23 cellular contexts compared by ENCODE assay signal in the genomic region with DNA sequence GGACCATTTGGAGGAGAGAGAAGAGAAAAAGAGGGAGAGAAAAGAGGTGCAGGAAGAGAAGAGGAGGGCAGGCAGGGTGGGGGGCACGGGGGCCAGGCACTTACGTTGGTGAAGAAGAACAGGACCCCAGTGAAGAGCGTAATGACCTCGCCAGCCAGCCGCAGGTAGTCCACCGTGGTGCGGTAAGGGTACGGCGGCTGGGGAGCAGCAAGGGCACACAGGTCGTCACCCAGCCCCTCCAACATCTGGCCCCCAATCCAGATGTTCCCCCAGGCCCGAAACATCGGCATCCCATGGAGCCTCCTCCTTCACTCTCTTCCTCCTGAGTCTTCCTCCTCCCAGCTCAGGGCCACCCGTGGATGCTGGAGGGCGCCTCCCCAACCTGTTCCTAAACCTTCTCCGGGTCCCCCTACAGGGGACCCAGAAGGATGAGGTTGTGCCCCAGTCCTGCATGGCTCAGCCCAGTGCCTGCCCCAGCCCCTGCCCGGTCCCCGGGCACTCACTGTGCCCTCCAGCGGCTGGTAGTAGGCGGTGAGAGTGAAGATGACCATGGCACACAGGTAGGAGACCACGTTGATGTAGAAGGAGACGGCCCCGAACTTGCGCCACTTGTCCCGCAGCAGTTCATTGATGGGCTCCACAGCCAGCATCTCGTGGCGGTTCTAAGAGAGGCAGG. TPM values are rescaled to one million over a fixed set of nuclear protein-coding genes. Genes with fewer than 3 reads are reported as not detected.
"Had no signal": no experiment of that assay in that cellular context is flagged by ENCODE, and none has a peak within 500 bp of the region (broad histone marks: within the 10 kb centered on the region; RNA-seq: fewer than 3 reads in every experiment).

No MANE protein-coding gene starts in this region.

- H3K9ac ChIP-seq: parathyroid adenoma had no signal

- H3K4me1 ChIP-seq: gastrocnemius medialis, lower lobe of right lung, parathyroid adenoma, right lobe of liver, stomach, testis, tibial artery had no signal

- DNase-seq: cerebellar nuclear complex; cortex of kidney; erythroblast; foreskin fibroblast; gastrocnemius medialis; head of caudate nucleus; left ventricle myocardium superior; natural killer cell; right lobe of liver; small intestine; stimulated activated CD4-positive, alpha-beta T cell treated with anti-CD3 and anti-CD28 coated beads, Interleukin-15, amount 100 ng/mL, for 24 hours; stimulated activated CD4-positive, alpha-beta T cell treated with anti-CD3 and anti-CD28 coated beads, Interleukin-2, amount 100 ng/mL, for 48 hours; stimulated activated naive CD4-positive, alpha-beta T cell treated with Interleukin-2 at 50 U/mL for 16 hours; stomach; testis; tibial artery had no signal

- H3K4me3 Mint-ChIP-seq: memory B cell, natural killer cell, type B pancreatic cell had no signal

- H2AFZ ChIP-seq: parathyroid adenoma had no signal

- H3K27ac ChIP-seq: gastrocnemius medialis, lower lobe of right lung, parathyroid adenoma, right lobe of liver, stomach, testis, tibial artery had no signal

- H3K9me3 ChIP-seq: gastrocnemius medialis, lower lobe of right lung, right lobe of liver, stomach, testis, tibial artery had no signal

- H3K27ac Mint-ChIP-seq: memory B cell, natural killer cell, progenitor cell of endocrine pancreas, type B pancreatic cell had no signal

- H3K4me1 Mint-ChIP-seq: memory B cell, natural killer cell had no signal

- H3K27me3 Mint-ChIP-seq: progenitor cell of endocrine pancreas, type B pancreatic cell had no signal

- H3K36me3 ChIP-seq: gastrocnemius medialis, lower lobe of right lung, right lobe of liver, stomach had no signal

- H3K9me3 Mint-ChIP-seq: memory B cell, natural killer cell, type B pancreatic cell had no signal

- H3K79me2 ChIP-seq: parathyroid adenoma had no signal

- H3K36me3 Mint-ChIP-seq: natural killer cell, type B pancreatic cell had no signal

- ATAC-seq: gastrocnemius medialis, left ventricle myocardium superior, lower lobe of right lung, natural killer cell had no signal

- H3K4me3 ChIP-seq: gastrocnemius medialis, lower lobe of right lung, right lobe of liver, stomach, testis, tibial artery had no signal

- FAIRE-seq: keratinocyte, small intestine had no signal

- H3K27me3 ChIP-seq: right lobe of liver, testis had no signal

RNA-seq across cellular contexts. Expression of a gene that starts 39.2 kb away (rescaled TPM):
- total RNA-seq: gastrocnemius medialis, natural killer cell had no signal
- polyA plus RNA-seq: neural cell had no signal
